ENCODE assay signal across 5 cellular contexts in the genomic region with DNA sequence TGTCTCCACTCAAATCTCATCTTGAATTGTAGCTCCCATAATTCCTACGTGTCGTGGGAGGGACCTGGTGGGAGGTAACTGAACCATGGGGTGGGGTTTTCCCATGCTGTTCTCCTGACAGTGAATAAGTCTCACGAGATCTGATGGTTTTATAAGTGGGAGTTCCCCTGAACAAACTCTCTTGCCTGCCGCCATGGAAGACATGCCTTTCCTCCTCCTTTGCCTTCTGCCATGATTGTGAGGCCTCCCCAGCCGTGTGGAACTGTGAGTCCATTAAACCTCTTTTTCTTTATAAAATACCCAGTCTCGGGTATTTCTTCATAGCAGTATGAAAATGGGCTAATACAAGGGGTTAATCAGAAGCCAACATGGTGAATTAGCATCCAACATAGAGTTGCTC.
DNase-seq lines count a peak whose midpoint lies in the region; ATAC-seq, FAIRE-seq and TF ChIP-seq lines count a peak whose summit lies in the region.
"Not testable (repeated sequence)": the region's sequence is repeated elsewhere in the genome, so short reads cannot be mapped to it uniquely, and the experiment has no call there.

No MANE protein-coding gene starts in this region.

- in situ Hi-C loops in K562 (cut with MboI): not testable (repeated sequence)

- not testable (repeated sequence) for H3K27me3 Mint-ChIP-seq in endothelial cell (ENCODE audit: unreplicated experiment); nephron progenitor cell (ENCODE audit: low read depth, poor library complexity); osteocyte (ENCODE audit: unreplicated experiment)

- intact Hi-C loops in K562 (cut with micrococcal nuclease): loop anchor here (5.0 kb wide), 1 partner anchor 87 kb away; a partner anchor contains a TSS

- CTCF ChIA-PET in HEK293 (lab: Yijun Ruan, JAX): interaction anchor here (0.6 kb wide), 1 partner anchor 345 kb away, joined by 3 read pairs; no protein-coding TSS in a partner anchor
- CTCF ChIA-PET in K562 (lab: Yijun Ruan, JAX; ENCODE audit: low intra/inter-chr PET ratio): not testable (repeated sequence)

- not testable (repeated sequence) for ATAC-seq in K562

- H3K4me1 Mint-ChIP-seq in endothelial cell (ENCODE audit: unreplicated experiment) (peaks cover 32% of the 10 kb centered on the region), nephron progenitor cell (peaks cover 65% of the 10 kb centered on the region), osteocyte (ENCODE audit: unreplicated experiment) (peaks cover 26% of the 10 kb centered on the region)

- not testable (repeated sequence) for H3K9me3 Mint-ChIP-seq in endothelial cell (ENCODE audit: unreplicated experiment); osteocyte (ENCODE audit: unreplicated experiment)
- H3K9me3 Mint-ChIP-seq in nephron progenitor cell: peaks cover 31% of the 10 kb centered on the region

- not testable (repeated sequence) for TF ChIP-seq RAD21 in K562 (CRISPR knock-in tag; conservative IDR thresholded peaks at IDR 0.05 in 1 of 2, IDR thresholded peaks at IDR 0.05 in 1 of 2)

- H3K4me2 ChIP-seq in K562 (ENCODE audit: insufficient read depth, low read length): not testable (repeated sequence)

- H2AFZ ChIP-seq in K562 (ENCODE audit: low read depth, low read length): not testable (repeated sequence)

- not testable (repeated sequence) for H3K9me3 ChIP-seq in HEK293 (ENCODE audit: control insufficient read depth, insufficient read depth, low read depth, low read length)
- H3K9me3 ChIP-seq in K562 (replicated peaks; ENCODE audit: control insufficient read depth, insufficient read depth, low read depth, low read length): peaks cover 15% of the 10 kb centered on the region; the same call in 1 of the 2 replicates

- not testable (repeated sequence) for H3K9ac ChIP-seq in K562 (ENCODE audit: insufficient read depth in 1 of 2, low read depth in 2 of 2, low read length in 2 of 2)

- not testable (repeated sequence) for H3K4me3 ChIP-seq in HEK293 (ENCODE audit: low read depth, low read length); K562

- POLR2A ChIA-PET in HEK293 (lab: Yijun Ruan, JAX): not testable (repeated sequence)
- POLR2A ChIA-PET in K562 (lab: Yijun Ruan, JAX): interaction anchor here (1.1 to 5.8 kb wide), 2 partner anchors 12 to 13 kb away, joined by 4 to 45 read pairs; a partner anchor contains a TSS

- H3K27me3 ChIP-seq in K562 (ENCODE audit: control insufficient read depth in 2 of 2, insufficient read depth in 2 of 2, low read length in 2 of 2): not testable (repeated sequence)

- not testable (repeated sequence) for DNase-seq in K562 (ENCODE audit: extremely low read depth in 1 of 4, low spot score in 3 of 4); endothelial cell (ENCODE audit: low spot score); nephron progenitor cell; osteocyte (ENCODE audit: extremely low spot score, unreplicated experiment)

- H3K9me1 ChIP-seq in K562 (ENCODE audit: control insufficient read depth, insufficient read depth, low read length): not testable (repeated sequence)

- not testable (repeated sequence) for TF ChIP-seq EP300 in K562 (IDR thresholded peaks at IDR 0.05; ENCODE audit: low read length)

- not testable (repeated sequence) for H3K27ac Mint-ChIP-seq in endothelial cell (ENCODE audit: unreplicated experiment); nephron progenitor cell
- H3K27ac Mint-ChIP-seq in osteocyte (ENCODE audit: unreplicated experiment): peak overlapping the region; percentile 3

- FAIRE-seq in K562 (lab: Jason Lieb, UNC): not testable (repeated sequence)

- not testable (repeated sequence) for H4K20me1 ChIP-seq in K562 (replicated peaks; ENCODE audit: control insufficient read depth, insufficient read depth, low read length)

- TF ChIP-seq CTCF in HEK293 (tag by site-specific recombination; IDR thresholded peaks at IDR 0.05); K562 (IDR thresholded peaks at IDR 0.05 in 2 of 3, conservative IDR thresholded peaks at IDR 0.05 in 1 of 3; ENCODE audit: insufficient read depth in 2 of 3, low read depth in 1 of 3, low read length in 3 of 3); endothelial cell (IDR thresholded peaks at IDR 0.05; ENCODE audit: unreplicated experiment); nephron progenitor cell (IDR thresholded peaks at IDR 0.05); osteocyte (IDR thresholded peaks at IDR 0.05): not testable (repeated sequence)

- BruUV-seq in K562 (replicated peaks; lab: Mats Ljungman, UMichigan): not testable (repeated sequence)

- TF ChIP-seq POLR2A in K562 (conservative IDR thresholded peaks at IDR 0.05): not testable (repeated sequence)

- peaks cover 11% of the 10 kb centered on the region; the same call in 2 of the 3 replicates for H3K79me2 ChIP-seq in K562 (ENCODE audit: control insufficient read depth, insufficient read depth, low read length)

- H3K4me1 ChIP-seq in HEK293 (ENCODE audit: control insufficient read depth, insufficient read depth, low read length): not testable (repeated sequence)
- H3K4me1 ChIP-seq in K562 (replicated peaks in 1 of 2; ENCODE audit: control insufficient read depth in 2 of 2, insufficient read depth in 2 of 2, low read length in 2 of 2): peaks cover 25 to 38% of the 10 kb centered on the region in 2 experiments

- not testable (repeated sequence) for H3K36me3 ChIP-seq in HEK293 (ENCODE audit: control insufficient read depth in 2 of 2, insufficient read depth in 1 of 2, low read length in 2 of 2); K562 (ENCODE audit: control insufficient read depth, insufficient read depth, low read length)

- WGBS in K562 (ENCODE audit: insufficient coverage, low coverage, missing lambda C conversion rate): 74% methylated on average over 6 of the region's 6 CpGs

- H3K36me3 Mint-ChIP-seq in endothelial cell (ENCODE audit: low read depth, unreplicated experiment); osteocyte (ENCODE audit: unreplicated experiment): not testable (repeated sequence)
- H3K36me3 Mint-ChIP-seq in nephron progenitor cell (ENCODE audit: low read depth): peaks cover 22% of the 10 kb centered on the region

- not testable (repeated sequence) for H3K27ac ChIP-seq in HEK293 (ENCODE audit: extremely low read depth, low read depth, low read length); K562 (ENCODE audit: extremely low read depth, low read depth, low read length)

- H3K4me3 Mint-ChIP-seq in endothelial cell (ENCODE audit: unreplicated experiment): peak overlapping the region; percentile 23
- H3K4me3 Mint-ChIP-seq in nephron progenitor cell: peak overlapping the region; percentile 47
- not testable (repeated sequence) for H3K4me3 Mint-ChIP-seq in osteocyte (ENCODE audit: unreplicated experiment)

TF ChIP-seq in HEK293, 187 proteins besides CTCF, POLR2A, EP300 and RAD21:
- TF ChIP-seq SETDB1 (IDR thresholded peaks at IDR 0.05; ENCODE audit: insufficient read length, low read length): peak; percentile 58

TF ChIP-seq in K562, 482 proteins besides CTCF, POLR2A, EP300 and RAD21:
- TF ChIP-seq ZFP36 (IDR thresholded peaks at IDR 0.05; ENCODE audit: low read depth, low read length, partially characterized antibody) (peak; percentile 90), CBX3 (IDR thresholded peaks at IDR 0.05; ENCODE audit: borderline replicate concordance in 1 of 2, low read length in 2 of 2) (peak in 1 of 2 experiments; percentile 60; a peak in 1 of 3 replicates), TRIM24 (IDR thresholded peaks at IDR 0.05) (peak; percentile 61 to 75; a peak in 2 of 4 replicates)
- TF ChIP-seq, protein P1, sequence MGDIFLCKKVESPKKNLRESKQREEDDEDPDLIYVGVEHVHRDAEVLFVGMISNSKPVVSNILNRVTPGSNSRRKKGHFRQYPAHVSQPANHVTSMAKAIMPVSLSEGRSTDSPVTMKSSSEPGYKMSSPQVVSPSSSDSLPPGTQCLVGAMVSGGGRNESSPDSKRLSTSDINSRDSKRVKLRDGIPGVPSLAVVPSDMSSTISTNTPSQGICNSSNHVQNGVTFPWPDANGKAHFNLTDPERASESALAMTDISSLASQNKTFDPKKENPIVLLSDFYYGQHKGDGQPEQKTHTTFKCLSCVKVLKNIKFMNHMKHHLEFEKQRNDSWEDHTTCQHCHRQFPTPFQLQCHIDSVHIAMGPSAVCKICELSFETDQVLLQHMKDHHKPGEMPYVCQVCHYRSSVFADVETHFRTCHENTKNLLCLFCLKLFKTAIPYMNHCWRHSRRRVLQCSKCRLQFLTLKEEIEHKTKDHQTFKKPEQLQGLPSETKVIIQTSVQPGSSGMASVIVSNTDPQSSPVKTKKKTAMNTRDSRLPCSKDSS (IDR thresholded peaks at IDR 0.05; ENCODE audit: low read depth, partially characterized antibody): peak; percentile 19
